In the genomic region with DNA sequence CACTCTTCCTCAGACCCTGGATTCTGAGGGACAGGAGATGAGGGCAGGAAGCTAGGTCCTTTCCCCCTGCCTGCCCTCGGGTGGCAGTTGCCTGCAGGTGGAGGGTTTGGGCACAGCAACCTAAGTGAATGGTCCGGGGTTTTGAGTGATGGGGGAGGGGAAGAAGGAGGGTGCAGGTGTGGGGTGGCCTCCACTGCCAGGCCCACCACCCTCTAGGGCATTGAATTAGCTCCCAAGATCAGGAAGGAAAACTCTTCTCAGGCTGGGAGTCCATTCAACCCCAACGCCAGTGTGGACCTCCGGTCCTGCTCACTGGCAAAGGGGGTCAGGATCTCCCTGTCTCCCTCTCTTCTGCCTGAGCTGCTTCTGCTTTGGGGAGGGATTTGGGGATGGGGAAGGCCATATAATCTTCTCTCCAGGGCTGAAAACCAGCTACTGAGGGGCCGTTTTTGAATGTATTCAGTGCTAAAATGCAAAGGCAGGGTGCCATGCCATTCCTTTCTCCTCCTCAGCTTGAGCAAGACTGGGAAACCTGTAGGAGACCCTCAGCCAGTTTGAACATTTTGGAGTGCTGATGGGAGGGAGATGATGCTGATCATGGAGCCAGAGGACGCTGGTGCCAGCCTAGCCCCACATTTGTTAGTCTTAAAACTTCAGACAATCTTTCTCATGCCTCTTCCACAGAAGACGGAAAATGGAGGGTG, we compare ENCODE assay signal across 10 cellular contexts. TPM values are rescaled to one million over a fixed set of nuclear protein-coding genes. Genes with fewer than 3 reads are reported as not detected.
DNase-seq lines count a peak whose midpoint lies in the region; ATAC-seq and TF ChIP-seq lines count a peak whose summit lies in the region.
"Had no signal": no experiment of that assay in that cellular context is flagged by ENCODE, and none has a peak within 500 bp of the region (broad histone marks: within the 10 kb centered on the region; RNA-seq: fewer than 3 reads in every experiment).

No MANE protein-coding gene starts in this region.

- H3K4me2 ChIP-seq in H9 (ENCODE audit: insufficient read depth, insufficient read length, low read length), result no peak overlapping the region

- no peak overlapping the region for H3K9ac ChIP-seq in H9 (ENCODE audit: extremely low read depth, insufficient read length, low read length)

- H3K27me3 Mint-ChIP-seq in CD4-positive, alpha-beta memory T cell, result no peaks in the 10 kb centered on the region
- H3K27me3 Mint-ChIP-seq in activated T-cell treated with anti-CD3 and anti-CD28 coated beads, Interleukin-2, amount 50 U/mL, for 72 hours (ENCODE audit: low read depth), result no peaks in the 10 kb centered on the region
- no peaks in the 10 kb centered on the region for H3K27me3 Mint-ChIP-seq in naive thymus-derived CD8-positive, alpha-beta T cell
- peaks cover 32% of the 10 kb centered on the region for H3K27me3 Mint-ChIP-seq in H9 (ENCODE audit: low read depth)
- peaks cover 43% of the 10 kb centered on the region for H3K27me3 Mint-ChIP-seq in osteocyte (ENCODE audit: unreplicated experiment)

- no peak overlapping the region for H3K4me3 ChIP-seq in CD4-positive, alpha-beta memory T cell (ENCODE audit: low read length in 2 of 2)
- H3K4me3 ChIP-seq in right atrium auricular region, result no peak overlapping the region
- H3K4me3 ChIP-seq in MG63, result no peak overlapping the region

- no peak overlapping the region for H2AK5ac ChIP-seq in H9 (ENCODE audit: insufficient read length, low read length)

- no peak overlapping the region for H2BK20ac ChIP-seq in H9 (ENCODE audit: low read depth, low read length, poor library complexity, severe bottlenecking)

- no peaks in the 10 kb centered on the region for H3K79me1 ChIP-seq in H9 (ENCODE audit: insufficient read depth, low read depth, low read length, poor library complexity, severe bottlenecking)

- intact Hi-C loops in CD4-positive, alpha-beta memory T cell (cut with micrococcal nuclease), result loop anchor here (1.0 to 10.0 kb wide), 2 partner anchors 14 to 198 kb away; no protein-coding TSS in a partner anchor

- H3K27ac ChIP-seq in CD4-positive, alpha-beta memory T cell (ENCODE audit: low read depth, low read length), result peak overlapping the region; percentile 90
- H3K27ac ChIP-seq in right atrium auricular region, result no peak overlapping the region
- no peak overlapping the region for H3K27ac ChIP-seq in H9 (ENCODE audit: insufficient read length, low read depth, low read length)

- H3K4me3 Mint-ChIP-seq in CD4-positive, alpha-beta memory T cell, result peak overlapping the region; percentile 66 to 97 (median 82)
- peak overlapping the region; percentile 78 to 82 for H3K4me3 Mint-ChIP-seq in activated T-cell treated with anti-CD3 and anti-CD28 coated beads, Interleukin-2, amount 50 U/mL, for 72 hours
- peak overlapping the region; percentile 68 to 91 (median 82) for H3K4me3 Mint-ChIP-seq in naive thymus-derived CD8-positive, alpha-beta T cell
- H3K4me3 Mint-ChIP-seq in H9 (no peak overlapping the region; a peak in 1 of 5 replicates), osteocyte (ENCODE audit: unreplicated experiment) (no peak overlapping the region)

- H3K36me3 ChIP-seq in CD4-positive, alpha-beta memory T cell (ENCODE audit: insufficient read depth, low read length), result no peaks in the 10 kb centered on the region
- H3K36me3 ChIP-seq in right atrium auricular region (no peaks in the 10 kb centered on the region), MG63 (no peaks in the 10 kb centered on the region)

- no peak overlapping the region for H2BK120ac ChIP-seq in H9 (ENCODE audit: low read depth, low read length, poor library complexity, severe bottlenecking)

- DNase-seq in CD4-positive, alpha-beta memory T cell, result no peak
- DNase-seq in activated T-cell treated with anti-CD3 and anti-CD28 coated beads, Interleukin-2, amount 50 U/mL, for 72 hours, result peak in 1 of 2 donors; percentile 0
- DNase-seq in naive thymus-derived CD8-positive, alpha-beta T cell, result peak in 2 of 10 donors; percentile 33 to 34
- no peak for DNase-seq in right atrium auricular region (ENCODE audit: low spot score)
- no peak for DNase-seq in H9
- no peak for DNase-seq in MG63
- no peak for DNase-seq in osteocyte (ENCODE audit: extremely low spot score, unreplicated experiment)
- DNase-seq: KG1, NCI-H2107 had no signal

- H3K79me2 ChIP-seq in H9 (ENCODE audit: insufficient read depth, low read length), result no peaks in the 10 kb centered on the region

- no peak overlapping the region for H4K5ac ChIP-seq in H9 (ENCODE audit: insufficient read length, low read depth, low read length)

- peaks cover 6 to 27% of the 10 kb centered on the region in 2 donors for H3K36me3 Mint-ChIP-seq in CD4-positive, alpha-beta memory T cell
- H3K36me3 Mint-ChIP-seq in activated T-cell treated with anti-CD3 and anti-CD28 coated beads, Interleukin-2, amount 50 U/mL, for 72 hours (ENCODE audit: insufficient read depth in 2 of 2), result peaks cover 3% of the 10 kb centered on the region in 2 donors
- H3K36me3 Mint-ChIP-seq in naive thymus-derived CD8-positive, alpha-beta T cell, result peaks cover 0 to 8% (median 5%) of the 10 kb centered on the region in 3 donors
- H3K36me3 Mint-ChIP-seq in H9 (ENCODE audit: insufficient read depth in 1 of 3, low read depth in 3 of 3), result peaks cover 0 to 3% (median 0%) of the 10 kb centered on the region in 3 experiments; a peak in 1 of 7 replicates
- H3K36me3 Mint-ChIP-seq in osteocyte (ENCODE audit: unreplicated experiment), result no peaks in the 10 kb centered on the region

- no peak overlapping the region for H4K8ac ChIP-seq in H9 (replicated peaks; ENCODE audit: insufficient read length, low read depth, low read length)

- no peak overlapping the region for H4K91ac ChIP-seq in H9 (ENCODE audit: insufficient read length, low read depth, low read length)

- POLR2A ChIA-PET in CD4-positive, alpha-beta memory T cell (lab: Charles Lee; ENCODE audit: partially characterized antibody), result interaction anchor here (1.1 to 8.1 kb wide), 19 partner anchors 7 to 170 kb away, joined by 3 to 99 read pairs (median 19); partner anchors contain the start of genes IKZF3, LRRC3C, MIEN1 and ORMDL3
- POLR2A ChIA-PET in naive thymus-derived CD8-positive, alpha-beta T cell (lab: Charles Lee), result interaction anchor here (0.6 to 6.2 kb wide), 19 partner anchors 8 to 343 kb away, joined by 3 to 87 read pairs (median 18); partner anchors contain the start of genes IKZF3, LRRC3C, MIEN1 and ORMDL3

- H4K20me1 ChIP-seq in H9 (ENCODE audit: control insufficient read depth, insufficient read depth, insufficient read length), result peaks cover 2% of the 10 kb centered on the region

- H3K23ac ChIP-seq in H9 (ENCODE audit: insufficient read length, low read depth, low read length), result no peak overlapping the region

- no peak overlapping the region for H3T11ph ChIP-seq in H9 (ENCODE audit: low read length)

- H2BK15ac ChIP-seq in H9 (ENCODE audit: low read depth, low read length), result no peak overlapping the region

- no peak overlapping the region for H2AFZ ChIP-seq in H9 (ENCODE audit: low read length)

- no peak overlapping the region for H2BK5ac ChIP-seq in H9 (ENCODE audit: insufficient read length, low read length)

- no peaks in the 10 kb centered on the region for H3K27me3 ChIP-seq in CD4-positive, alpha-beta memory T cell (ENCODE audit: insufficient read depth, low read length)
- H3K27me3 ChIP-seq in right atrium auricular region, result no peaks in the 10 kb centered on the region
- no peaks in the 10 kb centered on the region for H3K27me3 ChIP-seq in H9 (ENCODE audit: insufficient read depth, low read length)
- no peaks in the 10 kb centered on the region for H3K27me3 ChIP-seq in MG63

- no peaks in the 10 kb centered on the region for H3K9me3 ChIP-seq in CD4-positive, alpha-beta memory T cell (ENCODE audit: control insufficient read depth in 1 of 2, low read length in 2 of 2)
- no peaks in the 10 kb centered on the region for H3K9me3 ChIP-seq in right atrium auricular region
- no peaks in the 10 kb centered on the region for H3K9me3 ChIP-seq in H9 (ENCODE audit: control insufficient read depth, low read depth, low read length)
- H3K9me3 ChIP-seq in MG63, result no peaks in the 10 kb centered on the region

- no peak overlapping the region for H3K56ac ChIP-seq in H9 (ENCODE audit: insufficient read length, low read depth, low read length)

- H3K23me2 ChIP-seq in H9 (ENCODE audit: insufficient read length, low read depth, low read length, poor library complexity, severe bottlenecking), result peaks cover 3% of the 10 kb centered on the region

- peak; percentile 0 for ATAC-seq in HG02970 (IDR thresholded peaks at IDR 0.05; ENCODE audit: low FRiP score, unreplicated experiment)
- ATAC-seq in activated T-cell treated with anti-CD3 and anti-CD28 coated beads, Interleukin-2, amount 50 U/mL, for 72 hours (replicated peaks in 1 of 2), result no peak
- no peak for ATAC-seq in naive thymus-derived CD8-positive, alpha-beta T cell

- no CpG with 5 or more reads among the region's 7 CpGs for WGBS in H9 (ENCODE audit: extremely low coverage, insufficient read length, low lambda C conversion rate)

- H3K14ac ChIP-seq in H9 (ENCODE audit: insufficient read depth, low read length), result no peak overlapping the region

- H3K4me1 Mint-ChIP-seq in CD4-positive, alpha-beta memory T cell, result peaks cover 50 to 71% (median 60%) of the 10 kb centered on the region in 4 donors
- peaks cover 80% of the 10 kb centered on the region for H3K4me1 Mint-ChIP-seq in activated T-cell treated with anti-CD3 and anti-CD28 coated beads, Interleukin-2, amount 50 U/mL, for 72 hours (ENCODE audit: low read depth)
- H3K4me1 Mint-ChIP-seq in naive thymus-derived CD8-positive, alpha-beta T cell, result peaks cover 30 to 77% (median 68%) of the 10 kb centered on the region in 4 donors
- H3K4me1 Mint-ChIP-seq in H9 (peaks cover 44 to 52% of the 10 kb centered on the region in 2 experiments), osteocyte (ENCODE audit: unreplicated experiment) (peaks cover 8% of the 10 kb centered on the region)

- peak overlapping the region; percentile 96 to 100 (median 98) for H3K27ac Mint-ChIP-seq in CD4-positive, alpha-beta memory T cell
- peak overlapping the region; percentile 93 for H3K27ac Mint-ChIP-seq in activated T-cell treated with anti-CD3 and anti-CD28 coated beads, Interleukin-2, amount 50 U/mL, for 72 hours
- peak overlapping the region; percentile 83 to 99 (median 96) for H3K27ac Mint-ChIP-seq in naive thymus-derived CD8-positive, alpha-beta T cell
- H3K27ac Mint-ChIP-seq in H9 (0 out of 7 replicates have a peak overlapping the region, but pooled peaks of 1 of the 3 experiments have one; percentile 49), osteocyte (ENCODE audit: unreplicated experiment) (no peak overlapping the region)

- peaks cover 66% of the 10 kb centered on the region for H3K4me1 ChIP-seq in CD4-positive, alpha-beta memory T cell (ENCODE audit: insufficient read depth, low read length)
- peaks cover 0 to 18% of the 10 kb centered on the region in 2 donors for H3K4me1 ChIP-seq in right atrium auricular region
- peaks cover 2% of the 10 kb centered on the region; the same call in 1 of the 2 replicates for H3K4me1 ChIP-seq in H9 (ENCODE audit: insufficient read depth, low read length)

- no peaks in the 10 kb centered on the region for H3K9me3 Mint-ChIP-seq in CD4-positive, alpha-beta memory T cell
- no peaks in the 10 kb centered on the region for H3K9me3 Mint-ChIP-seq in activated T-cell treated with anti-CD3 and anti-CD28 coated beads, Interleukin-2, amount 50 U/mL, for 72 hours
- H3K9me3 Mint-ChIP-seq in naive thymus-derived CD8-positive, alpha-beta T cell, result no peaks in the 10 kb centered on the region
- no peaks in the 10 kb centered on the region; a peak in 2 of 5 replicates for H3K9me3 Mint-ChIP-seq in H9
- no peaks in the 10 kb centered on the region for H3K9me3 Mint-ChIP-seq in osteocyte (ENCODE audit: unreplicated experiment)

- no peak overlapping the region for H2BK12ac ChIP-seq in H9 (ENCODE audit: insufficient read length, low read depth, low read length)

- TF ChIP-seq CTCF in right atrium auricular region (IDR thresholded peaks at IDR 0.05) (no peak), H9 (conservative IDR thresholded peaks at IDR 0.05) (no peak), osteocyte (IDR thresholded peaks at IDR 0.05) (no peak)

- no peak overlapping the region for H3K18ac ChIP-seq in H9 (ENCODE audit: insufficient read length, low read depth, low read length)

- CTCF ChIA-PET in CD4-positive, alpha-beta memory T cell (lab: Charles Lee; ENCODE audit: partially characterized antibody), result interaction anchor here (0.7 to 7.0 kb wide), 11 partner anchors 13 to 134 kb away, joined by 3 to 68 read pairs (median 4); partner anchors contain the start of gene IKZF3

- H3K4ac ChIP-seq in H9 (ENCODE audit: low read depth, low read length), result no peak overlapping the region

RNA-seq across cellular contexts. Expression of gene GRB7, which starts 18.8 kb away (rescaled TPM):
- total RNA-seq in CD4-positive, alpha-beta memory T cell, result not detected
- not detected for polyA plus RNA-seq in CD4-positive, alpha-beta memory T cell
- total RNA-seq in activated T-cell treated with anti-CD3 and anti-CD28 coated beads, Interleukin-2, amount 50 U/mL, for 72 hours, result 1 to 10 TPM; 3.5 to 6.0 TPM
- not detected for total RNA-seq in naive thymus-derived CD8-positive, alpha-beta T cell
- polyA plus RNA-seq in naive thymus-derived CD8-positive, alpha-beta T cell, result not detected
- 1 to 10 TPM; 3.4 to 5.8 TPM for total RNA-seq in right atrium auricular region
- total RNA-seq in H9 (2021), result 50.6 and 55.0 TPM in 2 replicates
- not detected in 2 replicates for total RNA-seq in MG63 (2014; rRNA removed; shearing (Covaris generic); ENCODE audit: low replicate concordance)
- 0.94 and 1.2 TPM in 2 replicates for total RNA-seq in osteocyte

RNA-seq across cellular contexts. Expression of gene MIEN1, which starts 26.2 kb away (rescaled TPM):
- total RNA-seq in CD4-positive, alpha-beta memory T cell, result 10 to 100 TPM; 35.8 TPM
- polyA plus RNA-seq in CD4-positive, alpha-beta memory T cell, result 10 to 100 TPM; 90.8 to 96.6 TPM
- 10 to 100 TPM; 39.4 to 40.1 TPM for total RNA-seq in activated T-cell treated with anti-CD3 and anti-CD28 coated beads, Interleukin-2, amount 50 U/mL, for 72 hours
- total RNA-seq in naive thymus-derived CD8-positive, alpha-beta T cell, result 10 to 100 TPM; 28.9 to 33.2 TPM
- polyA plus RNA-seq in naive thymus-derived CD8-positive, alpha-beta T cell, result 10 to 100 TPM; 75.6 to 81.6 (median 76.7) TPM
- total RNA-seq in right atrium auricular region (10 to 100 TPM; 77.5 to 77.8 TPM), H9 (2021) (45.2 and 50.8 TPM in 2 replicates), osteocyte (48.4 and 52.7 TPM in 2 replicates)
- total RNA-seq in MG63 (2014; rRNA removed; shearing (Covaris generic); ENCODE audit: low replicate concordance), result 53.8 and 75.4 TPM in 2 replicates

RNA-seq across cellular contexts. Expression of gene ERBB2, which starts 56.7 kb away (rescaled TPM):
- total RNA-seq in CD4-positive, alpha-beta memory T cell, result 1 to 10 TPM; 4.1 to 4.5 TPM
- under 1 TPM in 1 of 2 donors, not detected in 1; 0.55 TPM for polyA plus RNA-seq in CD4-positive, alpha-beta memory T cell
- 10 to 100 TPM in 1 of 2 donors, 1 to 10 TPM in 1; 8.2 to 12.1 TPM for total RNA-seq in activated T-cell treated with anti-CD3 and anti-CD28 coated beads, Interleukin-2, amount 50 U/mL, for 72 hours
- total RNA-seq in naive thymus-derived CD8-positive, alpha-beta T cell, result 1 to 10 TPM; 5.6 to 8.7 TPM
- polyA plus RNA-seq in naive thymus-derived CD8-positive, alpha-beta T cell, result 1 to 10 TPM in 2 of 3 donors, under 1 TPM in 1; 0.85 to 2.4 (median 1.5) TPM
- 10 to 100 TPM; 73.5 to 85.5 TPM for total RNA-seq in right atrium auricular region
- total RNA-seq in H9 (2021), result 216 and 217 TPM in 2 replicates
- total RNA-seq in MG63 (2014; rRNA removed; shearing (Covaris generic); ENCODE audit: low replicate concordance), result 19.8 and 30.8 TPM in 2 replicates
- total RNA-seq in osteocyte, result 66.2 and 69.9 TPM in 2 replicates

Comparison
In these comparisons a context has a peak if more than half of its experiments do, and no peak if none do; other contexts are left out.
1. H3K4me3 Mint-ChIP-seq: peak in CD4-positive, alpha-beta memory T cell (8 of 8), activated T-cell treated with anti-CD3 and anti-CD28 coated beads, Interleukin-2, amount 50 U/mL, for 72 hours (2 of 2) and naive thymus-derived CD8-positive, alpha-beta T cell (10 of 10); none in H9 (0 of 2) and osteocyte (single experiment).